ENCODE assay signal across 9 cellular contexts in the genomic region with DNA sequence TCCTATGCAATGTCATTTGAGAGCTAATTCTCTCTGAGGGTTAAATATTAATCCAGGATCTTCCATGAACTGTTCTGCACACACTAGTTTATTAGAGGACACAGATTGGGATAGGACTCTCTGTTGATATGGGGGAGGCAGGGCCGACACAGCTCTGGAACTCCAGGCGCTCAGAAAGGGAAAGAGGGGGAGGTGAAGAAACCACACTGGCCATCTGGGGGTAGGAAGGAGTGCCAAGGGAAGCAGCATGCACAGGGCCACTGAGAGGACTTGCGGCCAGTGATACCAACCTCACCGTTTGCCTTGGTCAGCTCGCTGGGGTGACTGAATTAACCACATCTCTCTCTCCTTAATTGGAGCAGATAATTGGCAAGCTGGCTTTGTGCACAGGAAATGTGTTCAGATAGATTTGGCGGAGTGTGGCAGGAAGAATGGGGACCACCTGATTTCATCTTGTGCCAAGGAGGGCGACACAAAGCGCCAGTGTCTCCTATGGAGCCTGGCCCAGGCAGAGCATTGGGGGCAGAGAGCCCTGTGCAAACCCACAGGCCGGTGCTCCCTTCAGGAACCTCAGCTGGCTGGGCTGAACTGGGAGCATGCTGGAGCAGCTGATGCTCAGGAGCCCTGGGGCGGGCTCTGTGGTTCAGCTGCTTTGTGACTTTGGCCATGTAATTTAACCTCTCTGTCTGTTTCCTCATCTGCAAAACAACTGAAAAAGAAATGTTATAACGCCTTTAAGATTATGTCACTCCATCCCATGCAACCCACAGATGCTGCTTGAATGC. TPM values are rescaled to one million over a fixed set of nuclear protein-coding genes. Genes with fewer than 3 reads are reported as not detected.
DNase-seq lines count a peak whose midpoint lies in the region; TF ChIP-seq lines count a peak whose summit lies in the region.
"Had no signal": no experiment of that assay in that cellular context is flagged by ENCODE, and none has a peak within 500 bp of the region (broad histone marks: within the 10 kb centered on the region; RNA-seq: fewer than 3 reads in every experiment).

No MANE protein-coding gene starts in this region.

- no peaks in the 10 kb centered on the region for H3K9me3 ChIP-seq in adrenal gland (replicated peaks in 1 of 3)

- H3K4me1 ChIP-seq in adrenal gland (replicated peaks in 1 of 2) = peaks cover 11 to 20% of the 10 kb centered on the region in 2 donors

- no peaks in the 10 kb centered on the region for H3K36me3 ChIP-seq in adrenal gland (replicated peaks in 1 of 2)

- intact Hi-C loops in adrenal gland (cut with DNase I) = no loop called here

- no peaks in the 10 kb centered on the region for H3K27me3 ChIP-seq in adrenal gland

- H3K4me3 ChIP-seq in fibroblast of mammary gland (ENCODE audit: control insufficient read depth, low read depth, low read length) (no peak overlapping the region), adrenal gland (no peak overlapping the region)

- DNase-seq in GDM1 (lab: John Stamatoyannopoulos, UW) (peak; percentile 55), NCI-H69 (lab: John Stamatoyannopoulos, UW) (peak; percentile 65), fibroblast of mammary gland (ENCODE audit: low read depth) (peak; percentile 41), pons (ENCODE audit: low spot score) (peak; percentile 95), adrenal gland (no peak), iPS-NIHi11 (ENCODE audit: low spot score) (no peak), NCI-H2029 (lab: John Stamatoyannopoulos, UW) (no peak)
- no peak for DNase-seq in stimulated activated CD4-positive, alpha-beta T cell treated with anti-CD3 and anti-CD28 coated beads, Interleukin-2, amount 100 ng/mL, for 24 hours
- DNase-seq: effector CD8-positive, alpha-beta T cell had no signal

- TF ChIP-seq CTCF in fibroblast of mammary gland (conservative IDR thresholded peaks at IDR 0.05; ENCODE audit: control insufficient read depth, insufficient read depth, low read depth, low read length) (no peak), adrenal gland (IDR thresholded peaks at IDR 0.05) (no peak)

- TF ChIP-seq POLR2A in adrenal gland (IDR thresholded peaks at IDR 0.05) = no peak

- H3K27ac ChIP-seq in adrenal gland = peak overlapping the region in 1 of 5 donors; percentile 56

- WGBS in adrenal gland, 4 donors = 54 to 67% (median 61%) methylated on average over 10 to 11 of the region's 11 CpGs

RNA-seq across cellular contexts. Expression of a gene that starts 25.4 kb away (rescaled TPM):
- 10 to 100 TPM; 17.5 to 49.8 (median 31.6) TPM for total RNA-seq in adrenal gland
- polyA plus RNA-seq in adrenal gland = 10 to 100 TPM; 18.7 to 51.1 (median 40.8) TPM

Comparison
In these comparisons a context has a peak if more than half of its experiments do, and no peak if none do; other contexts are left out.
1. DNase-seq: peak in GDM1 (single experiment), NCI-H69 (single experiment), fibroblast of mammary gland (single experiment) and pons (single experiment); none in adrenal gland (0 of 7), iPS-NIHi11 (single experiment), stimulated activated CD4-positive, alpha-beta T cell treated with anti-CD3 and anti-CD28 coated beads, Interleukin-2, amount 100 ng/mL, for 24 hours (0 of 2) and NCI-H2029 (single experiment).